ENCODE assay signal across 32 cellular contexts in genomic region chr16:50137268-50137667, GRCh38.
"Had no signal": no experiment of that assay in that cellular context is flagged by ENCODE, and none has a peak within 500 bp of the region (broad histone marks: within the 10 kb centered on the region; RNA-seq: fewer than 3 reads in every experiment).

No MANE protein-coding gene starts in this region.

- H3K4me2 ChIP-seq: smooth muscle cell had no signal

- H3K9me3 ChIP-seq: neutrophil, psoas muscle, right lobe of liver, sigmoid colon, spleen, suprapubic skin, testis, tibial artery, transverse colon, upper lobe of right lung, uterus had no signal

- H3K4me1 Mint-ChIP-seq: naive thymus-derived CD8-positive, alpha-beta T cell; neural crest cell; stimulated activated memory B cell treated with anti-CD40 and anti-IgM and Interleukin-4, amounts not matched to agents 10 μg/mL and 1 μg/mL and 100 μg/mL, for 72 hours; stimulated activated naive CD8-positive, alpha-beta T cell treated with anti-CD3 and anti-CD28 coated beads, Interleukin-15, amount 100 ng/mL, for 72 hours had no signal

- H3K4me3 Mint-ChIP-seq: naive thymus-derived CD8-positive, alpha-beta T cell; natural killer cell treated with Interleukin-12 subunit alpha and Interleukin-12 subunit beta and Interleukin-15 and Interleukin-18, amount 100 ng/mL, for 72 hours; nephron progenitor cell; neural crest cell; stimulated activated memory B cell treated with anti-CD40 and anti-IgM and Interleukin-4, amounts not matched to agents 10 μg/mL and 1 μg/mL and 100 μg/mL, for 72 hours; stimulated activated naive CD8-positive, alpha-beta T cell treated with anti-CD3 and anti-CD28 coated beads, Interleukin-15, amount 100 ng/mL, for 72 hours; type B pancreatic cell had no signal

- H3K9ac ChIP-seq: parathyroid adenoma had no signal

- ATAC-seq: naive thymus-derived CD8-positive, alpha-beta T cell; natural killer cell treated with Interleukin-12 subunit alpha and Interleukin-12 subunit beta and Interleukin-15 and Interleukin-18, amount 100 ng/mL, for 72 hours; psoas muscle; right cardiac atrium; right lobe of liver; stimulated activated memory B cell treated with anti-CD40 and anti-IgM and Interleukin-4, amounts not matched to agents 10 μg/mL and 1 μg/mL and 100 μg/mL, for 72 hours; stimulated activated naive CD8-positive, alpha-beta T cell treated with anti-CD3 and anti-CD28 coated beads, Interleukin-15, amount 100 ng/mL, for 72 hours; stimulated activated naive CD8-positive, alpha-beta T cell treated with anti-CD3 and anti-CD28 coated beads, Interleukin-15, Interleukin-2, amounts not matched to agents 100 U/mL and 50 U/mL, for 24 hours; upper lobe of right lung had no signal

- H3K27ac ChIP-seq: neutrophil, ovary, parathyroid adenoma, psoas muscle, right lobe of liver, sigmoid colon, spleen, suprapubic skin, testis, tibial artery, transverse colon, upper lobe of right lung, uterus had no signal

- H3K36me3 ChIP-seq: neutrophil, ovary, right lobe of liver, sigmoid colon, spleen, suprapubic skin, tibial artery, transverse colon, upper lobe of right lung, uterus had no signal

- H3K27me3 Mint-ChIP-seq: naive thymus-derived CD8-positive, alpha-beta T cell; natural killer cell treated with Interleukin-12 subunit alpha and Interleukin-12 subunit beta and Interleukin-15 and Interleukin-18, amount 100 ng/mL, for 72 hours; progenitor cell of endocrine pancreas; stimulated activated memory B cell treated with anti-CD40 and anti-IgM and Interleukin-4, amounts not matched to agents 10 μg/mL and 1 μg/mL and 100 μg/mL, for 72 hours; stimulated activated naive CD8-positive, alpha-beta T cell treated with anti-CD3 and anti-CD28 coated beads, Interleukin-15, amount 100 ng/mL, for 72 hours; type B pancreatic cell had no signal

- H3K9me3 Mint-ChIP-seq: naive thymus-derived CD8-positive, alpha-beta T cell; natural killer cell treated with Interleukin-12 subunit alpha and Interleukin-12 subunit beta and Interleukin-15 and Interleukin-18, amount 100 ng/mL, for 72 hours; stimulated activated memory B cell treated with anti-CD40 and anti-IgM and Interleukin-4, amounts not matched to agents 10 μg/mL and 1 μg/mL and 100 μg/mL, for 72 hours; stimulated activated naive CD8-positive, alpha-beta T cell treated with anti-CD3 and anti-CD28 coated beads, Interleukin-15, amount 100 ng/mL, for 72 hours; type B pancreatic cell had no signal

- DNase-seq: naive thymus-derived CD8-positive, alpha-beta T cell; nephron progenitor cell; nucleus accumbens; ovary; psoas muscle; right cardiac atrium; right lobe of liver; sigmoid colon; spleen; stimulated activated CD4-positive, alpha-beta T cell treated with anti-CD3 and anti-CD28 coated beads, Interleukin-12 subunit alpha, Interleukin-12 subunit beta, amount 100 ng/mL, for 4 hours; stimulated activated CD4-positive, alpha-beta T cell treated with anti-CD3 and anti-CD28 coated beads, Interleukin-1b, Interleukin-23, amount 100 ng/mL, for 48 hours; stimulated activated CD4-positive, alpha-beta T cell treated with anti-CD3 and anti-CD28 coated beads, Interleukin-4, amount 100 ng/mL, for 1 hour; stimulated activated CD4-positive, alpha-beta T cell treated with anti-CD3 and anti-CD28 coated beads, Interleukin-4, amount 100 ng/mL, for 4 hours; stimulated activated CD8-positive, alpha-beta memory T cell treated with anti-CD3 and anti-CD28 coated beads, Interleukin-4, amount 100 ng/mL, for 48 hours; stimulated activated naive CD4-positive, alpha-beta T cell; stimulated activated naive CD8-positive, alpha-beta T cell treated with anti-CD3 and anti-CD28 coated beads, Interleukin-15, amount 100 ng/mL, for 72 hours; stimulated activated naive CD8-positive, alpha-beta T cell treated with anti-CD3 and anti-CD28 coated beads, Interleukin-15, Interleukin-2, amounts not matched to agents 100 U/mL and 50 U/mL, for 24 hours; substantia nigra; testis; tibial artery; transverse colon; upper lobe of right lung; uterus had no signal

- H3K27ac Mint-ChIP-seq: natural killer cell treated with Interleukin-12 subunit alpha and Interleukin-12 subunit beta and Interleukin-15 and Interleukin-18, amount 100 ng/mL, for 72 hours; nephron progenitor cell; progenitor cell of endocrine pancreas; stimulated activated memory B cell treated with anti-CD40 and anti-IgM and Interleukin-4, amounts not matched to agents 10 μg/mL and 1 μg/mL and 100 μg/mL, for 72 hours; type B pancreatic cell had no signal

- H3K4me1 ChIP-seq: parathyroid adenoma, psoas muscle, right lobe of liver, sigmoid colon, spleen, suprapubic skin, testis, tibial artery, transverse colon, upper lobe of right lung, uterus had no signal

- H3K79me2 ChIP-seq: parathyroid adenoma had no signal

- H3K27me3 ChIP-seq: neutrophil, ovary, right lobe of liver, sigmoid colon, spleen, suprapubic skin, testis, tibial artery, transverse colon, upper lobe of right lung, uterus had no signal

- H3K4me3 ChIP-seq: ovary, psoas muscle, right lobe of liver, sigmoid colon, smooth muscle cell, spleen, suprapubic skin, testis, tibial artery, transverse colon, upper lobe of right lung, uterus had no signal

- H3K36me3 Mint-ChIP-seq: naive thymus-derived CD8-positive, alpha-beta T cell; natural killer cell treated with Interleukin-12 subunit alpha and Interleukin-12 subunit beta and Interleukin-15 and Interleukin-18, amount 100 ng/mL, for 72 hours; stimulated activated memory B cell treated with anti-CD40 and anti-IgM and Interleukin-4, amounts not matched to agents 10 μg/mL and 1 μg/mL and 100 μg/mL, for 72 hours; type B pancreatic cell had no signal
